ENCODE assay signal across 1 cellular context in the genomic region with DNA sequence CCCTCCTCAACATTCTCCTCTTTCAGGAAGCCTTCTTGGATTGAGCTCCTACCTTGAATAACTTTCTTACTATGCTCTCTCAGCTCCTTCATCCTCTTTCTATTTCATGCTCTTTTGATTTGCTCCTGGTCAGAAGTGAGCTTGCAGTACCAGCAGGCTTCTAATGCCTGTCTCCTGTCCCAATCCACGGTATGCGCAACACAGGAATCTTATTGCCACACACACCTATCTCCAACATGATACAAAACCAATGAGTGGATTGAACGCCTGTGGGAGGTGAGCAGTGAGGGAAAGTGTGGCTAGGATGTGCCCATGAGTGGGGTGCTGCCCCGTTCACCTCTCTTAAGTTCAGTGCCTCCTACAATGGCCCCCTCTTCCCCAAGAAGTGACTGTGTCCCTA.
TF ChIP-seq lines count a peak whose summit lies in the region.

No MANE protein-coding gene starts in this region.

TF ChIP-seq in HepG2, 621 proteins besides CTCF, POLR2A, EP300 and RAD21:
- TF ChIP-seq GMEB1 (CRISPR knock-in tag; IDR thresholded peaks at IDR 0.05; ENCODE audit: borderline replicate concordance) = no peak
